In genomic region chr10:77846718-77847311, GRCh38 we compare ENCODE assay signal across 9 cellular contexts.
DNase-seq lines count a peak whose midpoint lies in the region; ATAC-seq and TF ChIP-seq lines count a peak whose summit lies in the region.
"Had no signal": no experiment of that assay in that cellular context is flagged by ENCODE, and none has a peak within 500 bp of the region (broad histone marks: within the 10 kb centered on the region; RNA-seq: fewer than 3 reads in every experiment).

No MANE protein-coding gene starts in this region.

- H3K9me3 Mint-ChIP-seq in mesothelial cell of epicardium: no peaks in the 10 kb centered on the region

- H3K36me3 Mint-ChIP-seq in mesothelial cell of epicardium: peaks cover 20% of the 10 kb centered on the region

- H3K27me3 Mint-ChIP-seq in mesothelial cell of epicardium (ENCODE audit: low read depth): no peaks in the 10 kb centered on the region

- H3K27ac Mint-ChIP-seq in mesothelial cell of epicardium: peak overlapping the region; percentile 71

- H3K4me3 ChIP-seq in epithelial cell of esophagus (ENCODE audit: low read length): no peak overlapping the region
- H3K4me3 ChIP-seq: BLaER1 had no signal

- peaks cover 12% of the 10 kb centered on the region for H3K4me1 Mint-ChIP-seq in mesothelial cell of epicardium

- TF ChIP-seq CTCF in epithelial cell of esophagus (IDR thresholded peaks at IDR 0.05; ENCODE audit: insufficient read depth, low read depth, low read length, missing control alignments): peak; percentile 97
- TF ChIP-seq CTCF in mesothelial cell of epicardium (IDR thresholded peaks at IDR 0.05; ENCODE audit: unreplicated experiment): peak; percentile 94

- DNase-seq in DMS 273 (lab: John Stamatoyannopoulos, UW; ENCODE audit: unreplicated experiment) (peak; percentile 74), DMS 273 treated with DMSO at 0.1 percent for 48 hours (lab: John Stamatoyannopoulos, UW) (no peak), NCI-H748 (lab: John Stamatoyannopoulos, UW; ENCODE audit: unreplicated experiment) (peak; percentile 45), epithelial cell of esophagus (ENCODE audit: low read depth) (peak; percentile 66), mesothelial cell of epicardium (ENCODE audit: low spot score in 2 of 2, unreplicated experiment in 2 of 2) (peak; percentile 52 to 89)
- peak; percentile 24 to 45 (median 29) for DNase-seq in activated CD8-positive, alpha-beta memory T cell treated with anti-CD3 and anti-CD28 coated beads for 48 hours (ENCODE audit: low read depth in 2 of 3, low spot score in 2 of 3)
- DNase-seq in stimulated activated CD8-positive, alpha-beta memory T cell treated with anti-CD3 and anti-CD28 coated beads, Interleukin-2, amount 100 ng/mL, for 1 hour (ENCODE audit: low read depth in 2 of 2): peak; percentile 30 to 33

- H3K4me3 Mint-ChIP-seq in mesothelial cell of epicardium: no peak overlapping the region

- peak; percentile 68 for ATAC-seq in HG03045 (IDR thresholded peaks at IDR 0.05; ENCODE audit: unreplicated experiment)
